Comparison of ENCODE assay signal across 1 cellular context in the genomic region with DNA sequence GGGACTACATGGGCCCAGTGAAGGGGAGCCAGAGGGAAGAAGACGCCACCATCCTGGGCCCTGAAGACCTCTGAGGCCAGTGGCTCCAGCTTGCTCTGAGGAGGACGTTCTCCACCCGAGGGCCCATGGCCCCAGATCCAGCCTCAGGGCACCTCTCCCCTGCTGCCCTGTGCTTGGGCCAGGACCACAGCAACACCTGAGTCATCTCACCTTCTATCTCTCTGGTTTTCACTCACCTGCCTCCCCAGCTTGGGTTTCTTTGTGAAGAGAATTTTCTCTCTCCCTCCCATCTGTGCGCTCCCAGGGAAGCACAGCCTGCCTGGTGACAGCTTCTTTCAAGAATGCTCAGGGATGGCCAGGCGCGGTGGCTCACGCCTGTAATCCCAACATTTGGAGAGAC.
TF ChIP-seq lines count a peak whose summit lies in the region.

No MANE protein-coding gene starts in this region.

TF ChIP-seq in GM23338, 12 proteins besides CTCF, POLR2A, EP300 and RAD21:
- TF ChIP-seq NANOG (IDR thresholded peaks at IDR 0.05; ENCODE audit: borderline replicate concordance): no peak
- TF ChIP-seq ZNF331 (CRISPR knock-in tag; IDR thresholded peaks at IDR 0.05; ENCODE audit: low read depth): no peak
- TF ChIP-seq, protein P1, sequence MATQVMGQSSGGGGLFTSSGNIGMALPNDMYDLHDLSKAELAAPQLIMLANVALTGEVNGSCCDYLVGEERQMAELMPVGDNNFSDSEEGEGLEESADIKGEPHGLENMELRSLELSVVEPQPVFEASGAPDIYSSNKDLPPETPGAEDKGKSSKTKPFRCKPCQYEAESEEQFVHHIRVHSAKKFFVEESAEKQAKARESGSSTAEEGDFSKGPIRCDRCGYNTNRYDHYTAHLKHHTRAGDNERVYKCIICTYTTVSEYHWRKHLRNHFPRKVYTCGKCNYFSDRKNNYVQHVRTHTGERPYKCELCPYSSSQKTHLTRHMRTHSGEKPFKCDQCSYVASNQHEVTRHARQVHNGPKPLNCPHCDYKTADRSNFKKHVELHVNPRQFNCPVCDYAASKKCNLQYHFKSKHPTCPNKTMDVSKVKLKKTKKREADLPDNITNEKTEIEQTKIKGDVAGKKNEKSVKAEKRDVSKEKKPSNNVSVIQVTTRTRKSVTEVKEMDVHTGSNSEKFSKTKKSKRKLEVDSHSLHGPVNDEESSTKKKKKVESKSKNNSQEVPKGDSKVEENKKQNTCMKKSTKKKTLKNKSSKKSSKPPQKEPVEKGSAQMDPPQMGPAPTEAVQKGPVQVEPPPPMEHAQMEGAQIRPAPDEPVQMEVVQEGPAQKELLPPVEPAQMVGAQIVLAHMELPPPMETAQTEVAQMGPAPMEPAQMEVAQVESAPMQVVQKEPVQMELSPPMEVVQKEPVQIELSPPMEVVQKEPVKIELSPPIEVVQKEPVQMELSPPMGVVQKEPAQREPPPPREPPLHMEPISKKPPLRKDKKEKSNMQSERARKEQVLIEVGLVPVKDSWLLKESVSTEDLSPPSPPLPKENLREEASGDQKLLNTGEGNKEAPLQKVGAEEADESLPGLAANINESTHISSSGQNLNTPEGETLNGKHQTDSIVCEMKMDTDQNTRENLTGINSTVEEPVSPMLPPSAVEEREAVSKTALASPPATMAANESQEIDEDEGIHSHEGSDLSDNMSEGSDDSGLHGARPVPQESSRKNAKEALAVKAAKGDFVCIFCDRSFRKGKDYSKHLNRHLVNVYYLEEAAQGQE (IDR thresholded peaks at IDR 0.05; ENCODE audit: unreplicated experiment): no peak
- no peak for TF ChIP-seq EZH2phosphoT487 (IDR thresholded peaks at IDR 0.05; ENCODE audit: unreplicated experiment)
- TF ChIP-seq ZNF114 (CRISPR knock-in tag; IDR thresholded peaks at IDR 0.05): no peak
- TF ChIP-seq, protein P2, sequence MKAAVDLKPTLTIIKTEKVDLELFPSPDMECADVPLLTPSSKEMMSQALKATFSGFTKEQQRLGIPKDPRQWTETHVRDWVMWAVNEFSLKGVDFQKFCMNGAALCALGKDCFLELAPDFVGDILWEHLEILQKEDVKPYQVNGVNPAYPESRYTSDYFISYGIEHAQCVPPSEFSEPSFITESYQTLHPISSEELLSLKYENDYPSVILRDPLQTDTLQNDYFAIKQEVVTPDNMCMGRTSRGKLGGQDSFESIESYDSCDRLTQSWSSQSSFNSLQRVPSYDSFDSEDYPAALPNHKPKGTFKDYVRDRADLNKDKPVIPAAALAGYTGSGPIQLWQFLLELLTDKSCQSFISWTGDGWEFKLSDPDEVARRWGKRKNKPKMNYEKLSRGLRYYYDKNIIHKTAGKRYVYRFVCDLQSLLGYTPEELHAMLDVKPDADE (IDR thresholded peaks at IDR 0.05): no peak
- no peak for TF ChIP-seq POLR2AphosphoS5 (IDR thresholded peaks at IDR 0.05; ENCODE audit: low read depth)
- TF ChIP-seq JUNB (IDR thresholded peaks at IDR 0.05; ENCODE audit: unreplicated experiment): no peak
- TF ChIP-seq STAT1 (IDR thresholded peaks at IDR 0.05; ENCODE audit: unreplicated experiment): no peak
- TF ChIP-seq, protein P3, sequence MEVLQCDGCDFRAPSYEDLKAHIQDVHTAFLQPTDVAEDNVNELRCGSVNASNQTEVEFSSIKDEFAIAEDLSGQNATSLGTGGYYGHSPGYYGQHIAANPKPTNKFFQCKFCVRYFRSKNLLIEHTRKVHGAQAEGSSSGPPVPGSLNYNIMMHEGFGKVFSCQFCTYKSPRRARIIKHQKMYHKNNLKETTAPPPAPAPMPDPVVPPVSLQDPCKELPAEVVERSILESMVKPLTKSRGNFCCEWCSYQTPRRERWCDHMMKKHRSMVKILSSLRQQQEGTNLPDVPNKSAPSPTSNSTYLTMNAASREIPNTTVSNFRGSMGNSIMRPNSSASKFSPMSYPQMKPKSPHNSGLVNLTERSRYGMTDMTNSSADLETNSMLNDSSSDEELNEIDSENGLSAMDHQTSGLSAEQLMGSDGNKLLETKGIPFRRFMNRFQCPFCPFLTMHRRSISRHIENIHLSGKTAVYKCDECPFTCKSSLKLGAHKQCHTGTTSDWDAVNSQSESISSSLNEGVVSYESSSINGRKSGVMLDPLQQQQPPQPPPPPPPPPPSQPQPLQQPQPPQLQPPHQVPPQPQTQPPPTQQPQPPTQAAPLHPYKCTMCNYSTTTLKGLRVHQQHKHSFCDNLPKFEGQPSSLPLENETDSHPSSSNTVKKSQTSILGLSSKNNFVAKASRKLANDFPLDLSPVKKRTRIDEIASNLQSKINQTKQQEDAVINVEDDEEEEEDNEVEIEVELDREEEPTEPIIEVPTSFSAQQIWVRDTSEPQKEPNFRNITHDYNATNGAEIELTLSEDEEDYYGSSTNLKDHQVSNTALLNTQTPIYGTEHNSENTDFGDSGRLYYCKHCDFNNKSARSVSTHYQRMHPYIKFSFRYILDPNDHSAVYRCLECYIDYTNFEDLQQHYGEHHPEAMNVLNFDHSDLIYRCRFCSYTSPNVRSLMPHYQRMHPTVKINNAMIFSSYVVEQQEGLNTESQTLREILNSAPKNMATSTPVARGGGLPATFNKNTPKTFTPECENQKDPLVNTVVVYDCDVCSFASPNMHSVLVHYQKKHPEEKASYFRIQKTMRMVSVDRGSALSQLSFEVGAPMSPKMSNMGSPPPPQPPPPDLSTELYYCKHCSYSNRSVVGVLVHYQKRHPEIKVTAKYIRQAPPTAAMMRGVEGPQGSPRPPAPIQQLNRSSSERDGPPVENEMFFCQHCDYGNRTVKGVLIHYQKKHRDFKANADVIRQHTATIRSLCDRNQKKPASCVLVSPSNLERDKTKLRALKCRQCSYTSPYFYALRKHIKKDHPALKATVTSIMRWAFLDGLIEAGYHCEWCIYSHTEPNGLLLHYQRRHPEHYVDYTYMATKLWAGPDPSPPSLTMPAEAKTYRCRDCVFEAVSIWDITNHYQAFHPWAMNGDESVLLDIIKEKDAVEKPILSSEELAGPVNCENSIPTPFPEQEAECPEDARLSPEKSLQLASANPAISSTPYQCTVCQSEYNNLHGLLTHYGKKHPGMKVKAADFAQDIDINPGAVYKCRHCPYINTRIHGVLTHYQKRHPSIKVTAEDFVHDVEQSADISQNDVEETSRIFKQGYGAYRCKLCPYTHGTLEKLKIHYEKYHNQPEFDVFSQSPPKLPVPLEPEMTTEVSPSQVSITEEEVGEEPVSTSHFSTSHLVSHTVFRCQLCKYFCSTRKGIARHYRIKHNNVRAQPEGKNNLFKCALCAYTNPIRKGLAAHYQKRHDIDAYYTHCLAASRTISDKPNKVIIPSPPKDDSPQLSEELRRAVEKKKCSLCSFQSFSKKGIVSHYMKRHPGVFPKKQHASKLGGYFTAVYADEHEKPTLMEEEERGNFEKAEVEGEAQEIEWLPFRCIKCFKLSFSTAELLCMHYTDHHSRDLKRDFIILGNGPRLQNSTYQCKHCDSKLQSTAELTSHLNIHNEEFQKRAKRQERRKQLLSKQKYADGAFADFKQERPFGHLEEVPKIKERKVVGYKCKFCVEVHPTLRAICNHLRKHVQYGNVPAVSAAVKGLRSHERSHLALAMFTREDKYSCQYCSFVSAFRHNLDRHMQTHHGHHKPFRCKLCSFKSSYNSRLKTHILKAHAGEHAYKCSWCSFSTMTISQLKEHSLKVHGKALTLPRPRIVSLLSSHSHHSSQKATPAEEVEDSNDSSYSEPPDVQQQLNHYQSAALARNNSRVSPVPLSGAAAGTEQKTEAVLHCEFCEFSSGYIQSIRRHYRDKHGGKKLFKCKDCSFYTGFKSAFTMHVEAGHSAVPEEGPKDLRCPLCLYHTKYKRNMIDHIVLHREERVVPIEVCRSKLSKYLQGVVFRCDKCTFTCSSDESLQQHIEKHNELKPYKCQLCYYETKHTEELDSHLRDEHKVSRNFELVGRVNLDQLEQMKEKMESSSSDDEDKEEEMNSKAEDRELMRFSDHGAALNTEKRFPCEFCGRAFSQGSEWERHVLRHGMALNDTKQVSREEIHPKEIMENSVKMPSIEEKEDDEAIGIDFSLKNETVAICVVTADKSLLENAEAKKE (CRISPR knock-in tag; IDR thresholded peaks at IDR 0.05): no peak
- no peak for TF ChIP-seq EZH2 (IDR thresholded peaks at IDR 0.05; ENCODE audit: low read depth, unreplicated experiment)
- TF ChIP-seq CREB1 (CRISPR knock-in tag; IDR thresholded peaks at IDR 0.05; ENCODE audit: low read depth): no peak
